33 cellular contexts compared by ENCODE assay signal in the genomic region with DNA sequence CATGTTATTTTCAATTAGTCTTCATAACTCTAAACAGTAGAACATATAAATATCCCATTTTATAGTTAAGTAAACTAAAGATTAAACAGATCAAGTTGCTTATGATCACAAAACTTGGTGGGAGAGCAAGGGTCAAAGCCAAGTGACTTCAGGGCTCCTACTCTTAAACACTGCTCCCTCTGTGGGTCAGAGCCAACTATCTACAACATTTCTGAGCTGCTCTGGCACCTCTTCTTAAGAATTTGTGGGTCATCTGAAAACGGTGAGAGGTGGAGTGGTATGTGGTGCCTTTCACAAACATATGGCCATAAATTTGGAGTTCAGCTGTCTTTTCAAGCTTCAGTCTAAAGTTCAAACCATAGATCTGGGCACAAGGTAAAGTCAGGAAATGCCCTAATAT. TPM values are rescaled to one million over a fixed set of nuclear protein-coding genes. Genes with fewer than 3 reads are reported as not detected.
DNase-seq lines count a peak whose midpoint lies in the region; ATAC-seq, FAIRE-seq and TF ChIP-seq lines count a peak whose summit lies in the region.
"Had no signal": no experiment of that assay in that cellular context is flagged by ENCODE, and none has a peak within 500 bp of the region (broad histone marks: within the 10 kb centered on the region; RNA-seq: fewer than 3 reads in every experiment).

No MANE protein-coding gene starts in this region.

- peak; percentile 78 for ATAC-seq in WTC11
- ATAC-seq: left ventricle myocardium superior; PC-3; stimulated activated naive CD8-positive, alpha-beta T cell treated with anti-CD3 and anti-CD28 coated beads, Interleukin-15, Interleukin-2, amounts not matched to agents 100 U/mL and 50 U/mL, for 24 hours had no signal

- TF ChIP-seq CTCF in WTC11 (IDR thresholded peaks at IDR 0.05): no peak

- DNase-seq in G401 (ENCODE audit: low spot score): peak; percentile 38
- peak; percentile 8 for DNase-seq in HEK293T (ENCODE audit: extremely low spot score)
- no peak for DNase-seq in WTC11 (ENCODE audit: low spot score)
- peak; percentile 16 for DNase-seq in iPS-NIHi7 (ENCODE audit: extremely low spot score)
- DNase-seq in activated CD4-positive, CD25-positive, alpha-beta regulatory T cell treated with anti-CD3 and anti-CD28 coated beads, Interleukin-2, amount 50 U/mL, for 72 hours: no peak
- DNase-seq in H54 (ENCODE audit: insufficient read length, low spot score): no peak
- DNase-seq in activated T-cell treated with anti-CD3 and anti-CD28 coated beads, Interleukin-2, amount 50 U/mL, for 48 hours: no peak
- DNase-seq in inferior parietal cortex (ENCODE audit: extremely low spot score): no peak
- DNase-seq: activated CD4-positive, alpha-beta T cell treated with anti-CD3 and anti-CD28 coated beads, Interleukin-2, amount 10 ng/mL, durations not matched to agents 24 days and 14 days; activated CD8-positive, alpha-beta memory T cell treated with anti-CD3 and anti-CD28 coated beads for 24 hours; activated effector memory CD4-positive, alpha-beta T cell treated with anti-CD3 and anti-CD28 coated beads, Interleukin-2, amount 50 U/mL, for 16 hours; AML-193; anterior cingulate cortex; CD4-positive, CD25-positive, alpha-beta regulatory T cell; colonic mucosa; effector memory CD4-positive, alpha-beta T cell; islet precursor cell; left ventricle myocardium superior; NCI-H1417; NCI-H2029; NCI-H526; NK-92 treated with Interleukin-12 subunit alpha and Interleukin-12 subunit beta, amount 100 ng/mL, for 24 hours; PC-3; Right ventricle myocardium superior; stimulated activated CD4-positive, alpha-beta T cell treated with anti-CD3 and anti-CD28 coated beads, Interleukin-1b, Interleukin-23, amount 100 ng/mL, for 48 hours; stimulated activated naive CD8-positive, alpha-beta T cell treated with anti-CD3 and anti-CD28 coated beads, Interleukin-15, Interleukin-2, amounts not matched to agents 100 U/mL and 50 U/mL, for 24 hours; testis had no signal

- in situ Hi-C loops in G401 (cut with HindIII; ENCODE audit: low sequenced_read_pairs): no loop called here

- H3K4me3 Mint-ChIP-seq in WTC11: no peak overlapping the region
- H3K4me3 Mint-ChIP-seq: activated CD4-positive, alpha-beta T cell treated with anti-CD3 and anti-CD28 coated beads, Interleukin-2, amount 10 ng/mL, durations not matched to agents 24 days and 14 days; activated naive CD8-positive, alpha-beta T cell; CD4-positive, CD25-positive, alpha-beta regulatory T cell; T-helper 2 cell treated with Interferon-gamma antibody and Interleukin-4, amounts not matched to agents 5 μg/mL and 100 μg/mL, for 36 hours had no signal

- FAIRE-seq in H54 (lab: Jason Lieb, UNC): no peak
- FAIRE-seq: A549, bronchial epithelial cell, HTR-8/SVneo had no signal

- CTCF ChIA-PET in HEK293T (lab: Yijun Ruan, JAX): no interaction called here
- CTCF ChIA-PET in WTC11 (lab: Charles Lee): interaction anchor here (0.6 to 1.0 kb wide), 4 partner anchors 107 to 413 kb away, joined by 3 to 4 read pairs (median 4); a partner anchor contains a TSS

- POLR2A ChIA-PET in HEK293T (lab: Yijun Ruan, JAX): interaction anchor here (2.2 kb wide), 1 partner anchor 11 kb away, joined by 8 read pairs; a partner anchor contains a TSS
- POLR2A ChIA-PET in WTC11 (lab: Charles Lee): no interaction called here

- peaks cover 17% of the 10 kb centered on the region for H3K9me3 Mint-ChIP-seq in WTC11
- H3K9me3 Mint-ChIP-seq: activated CD4-positive, alpha-beta T cell treated with anti-CD3 and anti-CD28 coated beads, Interleukin-2, amount 10 ng/mL, durations not matched to agents 24 days and 14 days had no signal

- H3K27me3 Mint-ChIP-seq in WTC11 (ENCODE audit: low read depth): no peaks in the 10 kb centered on the region
- H3K27me3 Mint-ChIP-seq: activated CD4-positive, alpha-beta T cell treated with anti-CD3 and anti-CD28 coated beads, Interleukin-2, amount 10 ng/mL, durations not matched to agents 24 days and 14 days; activated naive CD8-positive, alpha-beta T cell; CD4-positive, CD25-positive, alpha-beta regulatory T cell had no signal

- H3K27ac Mint-ChIP-seq in WTC11: no peak overlapping the region
- H3K27ac Mint-ChIP-seq: activated CD4-positive, alpha-beta T cell treated with anti-CD3 and anti-CD28 coated beads, Interleukin-2, amount 10 ng/mL, durations not matched to agents 24 days and 14 days; activated naive CD8-positive, alpha-beta T cell; T-helper 2 cell treated with Interferon-gamma antibody and Interleukin-4, amounts not matched to agents 5 μg/mL and 100 μg/mL, for 36 hours had no signal

- H3K4me1 Mint-ChIP-seq in WTC11: no peaks in the 10 kb centered on the region

- peaks cover 46% of the 10 kb centered on the region for H3K36me3 Mint-ChIP-seq in WTC11

- TF ChIP-seq POLR2A in H54 (IDR thresholded peaks at IDR 0.05; ENCODE audit: low read depth, low read length): no peak

TF ChIP-seq in HEK293T, 16 proteins besides CTCF, POLR2A, EP300 and RAD21:
- TF ChIP-seq HDGF (IDR thresholded peaks at IDR 0.05; ENCODE audit: borderline replicate concordance): no peak
- TF ChIP-seq ZNF384 (IDR thresholded peaks at IDR 0.05): no peak
- TF ChIP-seq FOXA1 (IDR thresholded peaks at IDR 0.05): no peak
- TF ChIP-seq FOXM1 (IDR thresholded peaks at IDR 0.05; ENCODE audit: borderline replicate concordance): no peak
- TF ChIP-seq CTBP1 (IDR thresholded peaks at IDR 0.05; ENCODE audit: borderline replicate concordance): no peak
- TF ChIP-seq SP1 (IDR thresholded peaks at IDR 0.05): no peak
- TF ChIP-seq, protein P1, sequence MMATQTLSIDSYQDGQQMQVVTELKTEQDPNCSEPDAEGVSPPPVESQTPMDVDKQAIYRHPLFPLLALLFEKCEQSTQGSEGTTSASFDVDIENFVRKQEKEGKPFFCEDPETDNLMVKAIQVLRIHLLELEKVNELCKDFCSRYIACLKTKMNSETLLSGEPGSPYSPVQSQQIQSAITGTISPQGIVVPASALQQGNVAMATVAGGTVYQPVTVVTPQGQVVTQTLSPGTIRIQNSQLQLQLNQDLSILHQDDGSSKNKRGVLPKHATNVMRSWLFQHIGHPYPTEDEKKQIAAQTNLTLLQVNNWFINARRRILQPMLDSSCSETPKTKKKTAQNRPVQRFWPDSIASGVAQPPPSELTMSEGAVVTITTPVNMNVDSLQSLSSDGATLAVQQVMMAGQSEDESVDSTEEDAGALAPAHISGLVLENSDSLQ (IDR thresholded peaks at IDR 0.05): no peak
- TF ChIP-seq NFRKB (IDR thresholded peaks at IDR 0.05): no peak
- no peak for TF ChIP-seq L3MBTL2 (conservative IDR thresholded peaks at IDR 0.05)
- no peak for TF ChIP-seq ARNT (IDR thresholded peaks at IDR 0.05)
- TF ChIP-seq SUZ12 (IDR thresholded peaks at IDR 0.05): no peak
- TF ChIP-seq LEF1 (IDR thresholded peaks at IDR 0.05; ENCODE audit: borderline replicate concordance): no peak
- TF ChIP-seq ELF4 (IDR thresholded peaks at IDR 0.05): no peak
- no peak for TF ChIP-seq FOXK2 (IDR thresholded peaks at IDR 0.05)
- no peak for TF ChIP-seq BHLHE40 (IDR thresholded peaks at IDR 0.05; ENCODE audit: borderline replicate concordance)
TF ChIP-seq in HEK293T: peak in this region for 0.

TF ChIP-seq in WTC11, 78 proteins besides CTCF, POLR2A, EP300 and RAD21:
- TF ChIP-seq ZNF317 (CRISPR knock-in tag; IDR thresholded peaks at IDR 0.05; ENCODE audit: borderline replicate concordance, low read depth) (no peak), JUN (CRISPR knock-in tag; IDR thresholded peaks at IDR 0.05) (no peak)
- TF ChIP-seq, protein P2, sequence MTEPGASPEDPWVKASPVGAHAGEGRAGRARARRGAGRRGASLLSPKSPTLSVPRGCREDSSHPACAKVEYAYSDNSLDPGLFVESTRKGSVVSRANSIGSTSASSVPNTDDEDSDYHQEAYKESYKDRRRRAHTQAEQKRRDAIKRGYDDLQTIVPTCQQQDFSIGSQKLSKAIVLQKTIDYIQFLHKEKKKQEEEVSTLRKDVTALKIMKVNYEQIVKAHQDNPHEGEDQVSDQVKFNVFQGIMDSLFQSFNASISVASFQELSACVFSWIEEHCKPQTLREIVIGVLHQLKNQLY (CRISPR knock-in tag; IDR thresholded peaks at IDR 0.05): no peak
- TF ChIP-seq, protein P3, sequence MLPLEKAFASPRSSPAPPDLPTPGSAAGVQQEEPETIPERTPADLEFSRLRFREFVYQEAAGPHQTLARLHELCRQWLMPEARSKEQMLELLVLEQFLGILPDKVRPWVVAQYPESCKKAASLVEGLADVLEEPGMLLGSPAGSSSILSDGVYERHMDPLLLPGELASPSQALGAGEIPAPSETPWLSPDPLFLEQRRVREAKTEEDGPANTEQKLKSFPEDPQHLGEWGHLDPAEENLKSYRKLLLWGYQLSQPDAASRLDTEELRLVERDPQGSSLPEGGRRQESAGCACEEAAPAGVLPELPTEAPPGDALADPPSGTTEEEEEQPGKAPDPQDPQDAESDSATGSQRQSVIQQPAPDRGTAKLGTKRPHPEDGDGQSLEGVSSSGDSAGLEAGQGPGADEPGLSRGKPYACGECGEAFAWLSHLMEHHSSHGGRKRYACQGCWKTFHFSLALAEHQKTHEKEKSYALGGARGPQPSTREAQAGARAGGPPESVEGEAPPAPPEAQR (CRISPR knock-in tag; IDR thresholded peaks at IDR 0.05): no peak

RNA-seq across cellular contexts. Expression of a gene that starts 10.9 kb away (rescaled TPM):
- total RNA-seq in G401 (2014; rRNA removed; shearing (Covaris generic)): 60.7 and 73.2 TPM in 2 replicates
- 44.3 to 60.1 TPM (median 48.1 TPM) in 3 replicates for total RNA-seq in WTC11 (2021)

RNA-seq across cellular contexts. Expression of a gene that starts 11.0 kb away (rescaled TPM):
- total RNA-seq in G401 (2014; rRNA removed; shearing (Covaris generic)): 14.2 and 30.1 TPM in 2 replicates
- total RNA-seq in WTC11 (2021): 39.2 to 44.8 TPM (median 40.7 TPM) in 3 replicates

RNA-seq across cellular contexts. Expression of a gene that starts 51.6 kb away (rescaled TPM):
- not detected in 2 replicates for total RNA-seq in G401 (2014; rRNA removed; shearing (Covaris generic))
- total RNA-seq in WTC11 (2021): 0.14 to 0.37 TPM in 2 of 3 replicates, not detected in the other
- total RNA-seq: bronchial epithelial cell, Daoy, left ventricle myocardium superior, PC-3, Right ventricle myocardium superior had no signal

Comparison
In these comparisons a context has a peak if more than half of its experiments do, and no peak if none do; other contexts are left out.
1. DNase-seq: peak in G401 (single experiment), HEK293T (single experiment) and iPS-NIHi7 (single experiment); none in WTC11 (single experiment), activated CD4-positive, CD25-positive, alpha-beta regulatory T cell treated with anti-CD3 and anti-CD28 coated beads, Interleukin-2, amount 50 U/mL, for 72 hours (single experiment), H54 (single experiment), activated T-cell treated with anti-CD3 and anti-CD28 coated beads, Interleukin-2, amount 50 U/mL, for 48 hours (0 of 2) and inferior parietal cortex (single experiment).